ENCODE assay signal across 5 cellular contexts in genomic region chr6:90116126-90116525, GRCh38.
A peak's percentile ranks its signal among the peaks of the same experiment; 100 is the strongest.
DNase-seq lines count a peak whose midpoint lies in the region; ATAC-seq, FAIRE-seq and TF ChIP-seq lines count a peak whose summit lies in the region.
"Not testable (repeated sequence)": the region's sequence is repeated elsewhere in the genome, so short reads cannot be mapped to it uniquely, and the experiment has no call there.

No MANE protein-coding gene starts in this region.

- not testable (repeated sequence) for H3K4me3 Mint-ChIP-seq in activated CD4-positive, alpha-beta T cell treated with anti-CD3 and anti-CD28 coated beads for 36 hours; activated naive CD8-positive, alpha-beta T cell; naive thymus-derived CD4-positive, alpha-beta T cell

- H3K4me3 ChIP-seq in HEK293 (ENCODE audit: low read depth, low read length); K562; naive thymus-derived CD4-positive, alpha-beta T cell (ENCODE audit: low read length): not testable (repeated sequence)

- TF ChIP-seq RAD21 in K562 (CRISPR knock-in tag; conservative IDR thresholded peaks at IDR 0.05 in 1 of 2, IDR thresholded peaks at IDR 0.05 in 1 of 2): not testable (repeated sequence)

- H3K4me2 ChIP-seq in K562 (ENCODE audit: insufficient read depth, low read length): not testable (repeated sequence)

- not testable (repeated sequence) for H3K4me1 ChIP-seq in HEK293 (ENCODE audit: control insufficient read depth, insufficient read depth, low read length); K562 (replicated peaks in 1 of 2; ENCODE audit: control insufficient read depth in 2 of 2, insufficient read depth in 2 of 2, low read length in 2 of 2)
- peaks cover 0 to 16% of the 10 kb centered on the region in 2 donors for H3K4me1 ChIP-seq in naive thymus-derived CD4-positive, alpha-beta T cell (ENCODE audit: control insufficient read depth in 2 of 2, insufficient read depth in 2 of 2, low read length in 2 of 2)

- not testable (repeated sequence) for FAIRE-seq in K562 (lab: Jason Lieb, UNC)

- H3K27ac Mint-ChIP-seq in activated CD4-positive, alpha-beta T cell treated with anti-CD3 and anti-CD28 coated beads for 36 hours: peak overlapping the region; percentile 42
- H3K27ac Mint-ChIP-seq in activated naive CD8-positive, alpha-beta T cell: peak overlapping the region; percentile 41
- peak overlapping the region in 6 of 9 donors; percentile 3 to 55 (median 18) for H3K27ac Mint-ChIP-seq in naive thymus-derived CD4-positive, alpha-beta T cell

- not testable (repeated sequence) for TF ChIP-seq CTCF in HEK293 (tag by site-specific recombination; IDR thresholded peaks at IDR 0.05); K562 (IDR thresholded peaks at IDR 0.05 in 2 of 3, conservative IDR thresholded peaks at IDR 0.05 in 1 of 3; ENCODE audit: insufficient read depth in 2 of 3, low read depth in 1 of 3, low read length in 3 of 3)

- intact Hi-C loops in activated CD4-positive, alpha-beta T cell treated with anti-CD3 and anti-CD28 coated beads for 36 hours (cut with DNase I, micrococcal nuclease): not testable (repeated sequence)
- intact Hi-C loops in K562 (cut with micrococcal nuclease): loop anchor here (5.0 kb wide), 1 partner anchor 61 kb away; no protein-coding TSS in a partner anchor
- intact Hi-C loops in naive thymus-derived CD4-positive, alpha-beta T cell (cut with micrococcal nuclease): loop anchor here in 1 of 2 donors (5.0 kb wide), 1 partner anchor 181 kb away; the partner anchor contains the start of gene BACH2

- not testable (repeated sequence) for H4K20me1 ChIP-seq in K562 (replicated peaks; ENCODE audit: control insufficient read depth, insufficient read depth, low read length)

- H3K79me2 ChIP-seq in K562 (ENCODE audit: control insufficient read depth, insufficient read depth, low read length): not testable (repeated sequence)

- not testable (repeated sequence) for H3K27me3 Mint-ChIP-seq in activated CD4-positive, alpha-beta T cell treated with anti-CD3 and anti-CD28 coated beads for 36 hours; activated naive CD8-positive, alpha-beta T cell; naive thymus-derived CD4-positive, alpha-beta T cell

- not testable (repeated sequence) for H3K27me3 ChIP-seq in K562 (ENCODE audit: control insufficient read depth in 2 of 2, insufficient read depth in 2 of 2, low read length in 2 of 2); naive thymus-derived CD4-positive, alpha-beta T cell (ENCODE audit: control insufficient read depth in 2 of 2, insufficient read depth in 2 of 2, low read length in 2 of 2)

- peaks cover 71% of the 10 kb centered on the region for H3K36me3 Mint-ChIP-seq in activated CD4-positive, alpha-beta T cell treated with anti-CD3 and anti-CD28 coated beads for 36 hours (ENCODE audit: low read depth)
- H3K36me3 Mint-ChIP-seq in activated naive CD8-positive, alpha-beta T cell: peaks cover 45% of the 10 kb centered on the region
- H3K36me3 Mint-ChIP-seq in naive thymus-derived CD4-positive, alpha-beta T cell: peaks cover 35 to 55% (median 51%) of the 10 kb centered on the region in 5 donors

- not testable (repeated sequence) for H2AFZ ChIP-seq in K562 (ENCODE audit: low read depth, low read length)

- not testable (repeated sequence) for H3K9me3 ChIP-seq in HEK293 (ENCODE audit: control insufficient read depth, insufficient read depth, low read depth, low read length); K562 (replicated peaks; ENCODE audit: control insufficient read depth, insufficient read depth, low read depth, low read length)
- H3K9me3 ChIP-seq in naive thymus-derived CD4-positive, alpha-beta T cell (ENCODE audit: control insufficient read depth in 2 of 3, low read length in 3 of 3): peaks cover 0 to 10% (median 10%) of the 10 kb centered on the region in 3 experiments

- H3K9ac ChIP-seq in K562 (ENCODE audit: insufficient read depth in 1 of 2, low read depth in 2 of 2, low read length in 2 of 2): not testable (repeated sequence)

- not testable (repeated sequence) for H3K27ac ChIP-seq in HEK293 (ENCODE audit: extremely low read depth, low read depth, low read length); K562 (ENCODE audit: extremely low read depth, low read depth, low read length); naive thymus-derived CD4-positive, alpha-beta T cell (ENCODE audit: low read depth, low read length)

- POLR2A ChIA-PET in HEK293 (lab: Yijun Ruan, JAX); activated CD4-positive, alpha-beta T cell treated with anti-CD3 and anti-CD28 coated beads for 36 hours (lab: Charles Lee); K562 (lab: Yijun Ruan, JAX); naive thymus-derived CD4-positive, alpha-beta T cell (lab: Charles Lee): not testable (repeated sequence)

- H3K4me1 Mint-ChIP-seq in activated CD4-positive, alpha-beta T cell treated with anti-CD3 and anti-CD28 coated beads for 36 hours: peaks cover 57% of the 10 kb centered on the region
- peaks cover 84% of the 10 kb centered on the region for H3K4me1 Mint-ChIP-seq in activated naive CD8-positive, alpha-beta T cell (ENCODE audit: low read depth)
- peaks cover 10 to 88% (median 76%) of the 10 kb centered on the region in 7 donors for H3K4me1 Mint-ChIP-seq in naive thymus-derived CD4-positive, alpha-beta T cell

- 6% methylated on average over 3 of the region's 3 CpGs for WGBS in K562 (ENCODE audit: insufficient coverage, low coverage, missing lambda C conversion rate)

- CTCF ChIA-PET in HEK293 (lab: Yijun Ruan, JAX): interaction anchor here (0.9 to 1.1 kb wide), 2 partner anchors 64 to 173 kb away, joined by 3 to 4 read pairs; no protein-coding TSS in a partner anchor
- CTCF ChIA-PET in activated CD4-positive, alpha-beta T cell treated with anti-CD3 and anti-CD28 coated beads for 36 hours (lab: Charles Lee): interaction anchor here (0.6 to 1.6 kb wide), 3 partner anchors 12 to 177 kb away, joined by 3 to 5 read pairs (median 4); no protein-coding TSS in a partner anchor
- CTCF ChIA-PET in K562 (lab: Yijun Ruan, JAX; ENCODE audit: low intra/inter-chr PET ratio); naive thymus-derived CD4-positive, alpha-beta T cell (lab: Charles Lee): not testable (repeated sequence)

- TF ChIP-seq EP300 in K562 (IDR thresholded peaks at IDR 0.05; ENCODE audit: low read length): not testable (repeated sequence)

- H3K36me3 ChIP-seq in HEK293 (ENCODE audit: control insufficient read depth in 2 of 2, insufficient read depth in 1 of 2, low read length in 2 of 2); K562 (ENCODE audit: control insufficient read depth, insufficient read depth, low read length); naive thymus-derived CD4-positive, alpha-beta T cell (ENCODE audit: control insufficient read depth in 2 of 3, insufficient read depth in 3 of 3, low read length in 3 of 3): not testable (repeated sequence)

- peaks cover 37% of the 10 kb centered on the region for H3K9me3 Mint-ChIP-seq in activated CD4-positive, alpha-beta T cell treated with anti-CD3 and anti-CD28 coated beads for 36 hours (ENCODE audit: low read depth)
- H3K9me3 Mint-ChIP-seq in activated naive CD8-positive, alpha-beta T cell (ENCODE audit: low read depth): peaks cover 16% of the 10 kb centered on the region
- H3K9me3 Mint-ChIP-seq in naive thymus-derived CD4-positive, alpha-beta T cell: peaks cover 7 to 49% (median 27%) of the 10 kb centered on the region in 11 donors

- not testable (repeated sequence) for TF ChIP-seq POLR2A in K562 (conservative IDR thresholded peaks at IDR 0.05)

- DNase-seq in activated CD4-positive, alpha-beta T cell treated with anti-CD3 and anti-CD28 coated beads for 36 hours; K562 (ENCODE audit: extremely low read depth in 1 of 4, low spot score in 3 of 4); naive thymus-derived CD4-positive, alpha-beta T cell: not testable (repeated sequence)

- in situ Hi-C loops in K562 (cut with MboI): not testable (repeated sequence)

- H3K9me1 ChIP-seq in K562 (ENCODE audit: control insufficient read depth, insufficient read depth, low read length): not testable (repeated sequence)

- BruUV-seq in K562 (replicated peaks; lab: Mats Ljungman, UMichigan): not testable (repeated sequence)

- not testable (repeated sequence) for ATAC-seq in activated CD4-positive, alpha-beta T cell treated with anti-CD3 and anti-CD28 coated beads for 36 hours; K562; naive thymus-derived CD4-positive, alpha-beta T cell

TF ChIP-seq in K562, 482 proteins besides CTCF, POLR2A, EP300 and RAD21:
- TF ChIP-seq ZNF146 (CRISPR knock-in tag; IDR thresholded peaks at IDR 0.05; ENCODE audit: unreplicated experiment): peak; percentile 70
- not testable (repeated sequence) for TF ChIP-seq CEBPG (CRISPR knock-in tag; IDR thresholded peaks at IDR 0.05)
- TF ChIP-seq CEBPG (tag; conservative IDR thresholded peaks at IDR 0.05 in 1 of 2, IDR thresholded peaks at IDR 0.05 in 1 of 2): 0 out of 4 replicates have a peak, but pooled peaks of 1 of the 2 experiments have one; percentile 17
TF ChIP-seq in K562: peak in this region for 2; not testable (repeated sequence) for 480.
